8 cellular contexts compared by ENCODE assay signal in genomic region chr17:49763735-49764558, GRCh38. TPM values are rescaled to one million over a fixed set of nuclear protein-coding genes. Genes with fewer than 3 reads are reported as not detected.
A peak's percentile ranks its signal among the peaks of the same experiment; 100 is the strongest.
DNase-seq lines count a peak whose midpoint lies in the region; ATAC-seq and TF ChIP-seq lines count a peak whose summit lies in the region.

FAM117A (minus strand) TSS chr17:49764131; CDS start chr17:49764087, 44 bp downstream.

- TF ChIP-seq RAD21 in neural cell (conservative IDR thresholded peaks at IDR 0.05): no peak

- peaks cover 8% of the 10 kb centered on the region for H3K27me3 Mint-ChIP-seq in stimulated activated naive CD8-positive, alpha-beta T cell treated with anti-CD3 and anti-CD28 coated beads, Interleukin-15, amount 100 ng/mL, for 72 hours

- ATAC-seq in stimulated activated naive CD8-positive, alpha-beta T cell treated with anti-CD3 and anti-CD28 coated beads, Interleukin-15, amount 100 ng/mL, for 72 hours: peak; percentile 97

- no peak for TF ChIP-seq EP300 in neural cell (conservative IDR thresholded peaks at IDR 0.05; ENCODE audit: poor library complexity, severe bottlenecking)

- H3F3A ChIP-seq in MM.1S (ENCODE audit: insufficient read depth, low read length) (peaks cover 30% of the 10 kb centered on the region), neural cell (ENCODE audit: insufficient read depth, low read length, poor library complexity, severe bottlenecking) (no peaks in the 10 kb centered on the region)

- in situ Hi-C loops in G401 (cut with HindIII; ENCODE audit: low sequenced_read_pairs): no loop called here
- in situ Hi-C loops in HAP-1 (cut with MboI; ENCODE audit: low sequenced_read_pairs): no loop called here

- H3K36me3 ChIP-seq in HAP-1 (replicated peaks) (no peaks in the 10 kb centered on the region), MM.1S (replicated peaks; ENCODE audit: insufficient read depth, low read length) (no peaks in the 10 kb centered on the region), neural cell (ENCODE audit: insufficient read depth, low read length) (no peaks in the 10 kb centered on the region)

- H3K4me3 ChIP-seq in HAP-1: peak within 1 kb of the TSS; percentile 56
- peak within 1 kb of the TSS; percentile 72 for H3K4me3 ChIP-seq in MM.1S (ENCODE audit: low read length)
- H3K4me3 ChIP-seq in fibroblast of villous mesenchyme (ENCODE audit: low read depth, low read length): peak within 1 kb of the TSS; percentile 72
- peak within 1 kb of the TSS; percentile 84 for H3K4me3 ChIP-seq in neural cell (ENCODE audit: low read length)

- H4K20me1 ChIP-seq in MM.1S (ENCODE audit: insufficient read depth, low read length) (no peaks in the 10 kb centered on the region), neural cell (ENCODE audit: insufficient read depth) (no peaks in the 10 kb centered on the region)

- H3K27ac Mint-ChIP-seq in stimulated activated naive CD8-positive, alpha-beta T cell treated with anti-CD3 and anti-CD28 coated beads, Interleukin-15, amount 100 ng/mL, for 72 hours: peak within 1 kb of the TSS; percentile 88 to 99

- H3K27ac ChIP-seq in MM.1S (ENCODE audit: low read length): peak within 1 kb of the TSS; percentile 48; the same call in 1 of the 2 replicates
- peak within 1 kb of the TSS; percentile 40 for H3K27ac ChIP-seq in neural cell (ENCODE audit: low read length)

- H3K4me1 ChIP-seq in HAP-1 (peaks cover 13% of the 10 kb centered on the region), MM.1S (ENCODE audit: low read length) (peaks cover 41% of the 10 kb centered on the region)

- H3K4me2 ChIP-seq in MM.1S (ENCODE audit: low read depth, low read length) (peak within 1 kb of the TSS; percentile 74), neural cell (ENCODE audit: low read length) (peak within 1 kb of the TSS; percentile 59)

- no peaks in the 10 kb centered on the region for H3K9me3 Mint-ChIP-seq in stimulated activated naive CD8-positive, alpha-beta T cell treated with anti-CD3 and anti-CD28 coated beads, Interleukin-15, amount 100 ng/mL, for 72 hours

- peaks cover 55% of the 10 kb centered on the region for H3K4me1 Mint-ChIP-seq in stimulated activated naive CD8-positive, alpha-beta T cell treated with anti-CD3 and anti-CD28 coated beads, Interleukin-15, amount 100 ng/mL, for 72 hours

- peak; percentile 100 for DNase-seq in G401 (ENCODE audit: low spot score)
- DNase-seq in HAP-1 (ENCODE audit: low spot score in 2 of 2): peak; percentile 98
- peak; percentile 99 for DNase-seq in MM.1S
- DNase-seq in SHP77 treated with DMSO at 0.1 percent for 48 hours (lab: John Stamatoyannopoulos, UW): peak; percentile 99
- peak; percentile 95 for DNase-seq in activated effector memory CD4-positive, alpha-beta T cell treated with Interleukin-2 at 50 U/mL for 16 hours
- peak; percentile 97 for DNase-seq in fibroblast of villous mesenchyme (ENCODE audit: low read depth)
- peak; percentile 95 to 98 for DNase-seq in stimulated activated naive CD8-positive, alpha-beta T cell treated with anti-CD3 and anti-CD28 coated beads, Interleukin-15, amount 100 ng/mL, for 72 hours

- H3K4me3 Mint-ChIP-seq in stimulated activated naive CD8-positive, alpha-beta T cell treated with anti-CD3 and anti-CD28 coated beads, Interleukin-15, amount 100 ng/mL, for 72 hours: peak within 1 kb of the TSS; percentile 95 to 100

- H3K9me3 ChIP-seq in HAP-1: no peaks in the 10 kb centered on the region
- no peaks in the 10 kb centered on the region for H3K9me3 ChIP-seq in MM.1S (replicated peaks; ENCODE audit: insufficient read depth, low read length)
- H3K9me3 ChIP-seq in neural cell (ENCODE audit: low read length): no peaks in the 10 kb centered on the region

- H3K9ac ChIP-seq in MM.1S (ENCODE audit: low read length) (peak within 1 kb of the TSS; percentile 46), neural cell (ENCODE audit: low read length) (peak within 1 kb of the TSS; percentile 69)

- no peaks in the 10 kb centered on the region for H3K9me2 ChIP-seq in MM.1S (replicated peaks; ENCODE audit: insufficient read depth, low read length)
- H3K9me2 ChIP-seq in neural cell (ENCODE audit: insufficient read depth, low read length): no peaks in the 10 kb centered on the region

- TF ChIP-seq CTCF in MM.1S (IDR thresholded peaks at IDR 0.05; ENCODE audit: low read length): no peak
- TF ChIP-seq CTCF in fibroblast of villous mesenchyme (IDR thresholded peaks at IDR 0.05; ENCODE audit: insufficient read depth, low read depth, low read length): no peak
- no peak for TF ChIP-seq CTCF in neural cell (IDR thresholded peaks at IDR 0.05; ENCODE audit: poor library complexity, severe bottlenecking)

- peak within 1 kb of the TSS; percentile 15; the same call in 1 of the 2 replicates for H2AFZ ChIP-seq in MM.1S (ENCODE audit: low read length)
- H2AFZ ChIP-seq in neural cell (ENCODE audit: low read depth, low read length): peak within 1 kb of the TSS; percentile 65

- H3K27me3 ChIP-seq in HAP-1 (ENCODE audit: low read depth): peaks cover 11% of the 10 kb centered on the region
- no peaks in the 10 kb centered on the region for H3K27me3 ChIP-seq in MM.1S (replicated peaks; ENCODE audit: insufficient read depth, low read length)
- peaks cover 8% of the 10 kb centered on the region for H3K27me3 ChIP-seq in neural cell (ENCODE audit: insufficient read depth, low read depth, low read length)

- H3K79me2 ChIP-seq in MM.1S (ENCODE audit: low read length): peaks cover 44% of the 10 kb centered on the region
- peaks cover 3% of the 10 kb centered on the region for H3K79me2 ChIP-seq in neural cell (replicated peaks; ENCODE audit: insufficient read depth, low read length)

TF ChIP-seq in neural cell, 6 proteins besides CTCF, POLR2A, EP300 and RAD21:
- no peak for TF ChIP-seq MXI1 (conservative IDR thresholded peaks at IDR 0.05; ENCODE audit: poor library complexity, severe bottlenecking)
- TF ChIP-seq SMC3 (conservative IDR thresholded peaks at IDR 0.05; ENCODE audit: poor library complexity): no peak
- peak; percentile 46 for TF ChIP-seq REST (IDR thresholded peaks at IDR 0.05; ENCODE audit: borderline replicate concordance)
- TF ChIP-seq TAF1 (IDR thresholded peaks at IDR 0.05; ENCODE audit: low read depth): peak; percentile 60
- peak; percentile 91 for TF ChIP-seq POLR2AphosphoS5 (IDR thresholded peaks at IDR 0.05)

RNA-seq across cellular contexts. Expression of gene FAM117A, which starts in this region (rescaled TPM):
- 13.0 and 16.4 TPM in 2 replicates for total RNA-seq in G401 (2014; rRNA removed; shearing (Covaris generic))
- total RNA-seq in fibroblast of villous mesenchyme: 1.7 and 1.9 TPM in 2 replicates
- polyA plus RNA-seq in neural cell: 2.3 and 3.7 TPM in 2 replicates
- polyA minus RNA-seq in neural cell: 2.9 and 6.1 TPM in 2 replicates

Comparison
In these comparisons a context has a peak if more than half of its experiments do, and no peak if none do; other contexts are left out.
1. Peak in every context shown above with its lines: DNase-seq, ATAC-seq, H3K4me3 ChIP-seq and H3K27ac ChIP-seq.